ENCODE assay signal across 9 cellular contexts in the genomic region with DNA sequence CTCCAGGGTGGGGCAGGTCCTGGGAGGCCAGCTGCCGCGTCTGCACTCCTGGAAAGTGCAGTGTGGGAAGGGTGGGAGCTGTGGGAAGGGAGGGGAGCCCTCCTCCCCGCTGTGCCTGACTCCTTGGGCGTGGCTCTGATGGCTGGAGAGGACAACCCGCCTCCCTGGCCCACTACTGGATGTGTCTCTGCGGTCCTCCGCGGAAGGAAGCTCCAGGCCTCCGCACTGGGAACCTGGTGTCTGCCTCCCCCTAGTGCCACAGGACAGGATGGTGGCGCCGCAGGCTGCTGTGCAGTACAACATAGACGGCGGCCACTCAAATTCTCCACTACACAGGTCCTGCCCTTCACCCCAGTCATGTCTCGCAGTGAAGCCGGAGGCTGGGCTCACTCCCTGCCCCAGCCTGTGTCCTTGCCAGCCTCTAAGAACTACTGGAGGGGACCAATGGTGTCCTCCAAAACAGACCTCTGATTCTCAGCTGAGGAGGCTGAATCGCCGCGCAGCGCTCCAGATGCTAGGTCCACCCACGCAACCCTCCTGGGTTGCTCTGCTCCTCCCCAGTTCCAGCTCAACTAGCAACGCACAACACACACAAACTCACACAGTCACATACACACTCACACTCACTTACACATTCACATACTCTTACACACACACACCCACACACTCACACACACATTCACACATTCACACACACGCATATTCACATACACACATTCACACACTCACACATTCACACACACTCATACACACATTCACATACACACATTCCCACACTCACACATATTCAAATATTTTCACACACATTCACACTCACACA. TPM values are rescaled to one million over a fixed set of nuclear protein-coding genes. Genes with fewer than 3 reads are reported as not detected.
A peak's percentile ranks its signal among the peaks of the same experiment; 100 is the strongest.
DNase-seq lines count a peak whose midpoint lies in the region; ATAC-seq, FAIRE-seq and TF ChIP-seq lines count a peak whose summit lies in the region.
"Had no signal": no experiment of that assay in that cellular context is flagged by ENCODE, and none has a peak within 500 bp of the region (broad histone marks: within the 10 kb centered on the region; RNA-seq: fewer than 3 reads in every experiment).

No MANE protein-coding gene starts in this region.

- no peak overlapping the region for H3K4me3 Mint-ChIP-seq in brain
- peak overlapping the region; percentile 1 for H3K4me3 Mint-ChIP-seq in stimulated activated effector memory CD8-positive, alpha-beta T cell treated with anti-CD3 and anti-CD28 coated beads, Interleukin-12 subunit alpha, Interleukin-12 subunit beta, amount 100 ng/mL, for 72 hours

- H4K20me1 ChIP-seq in Loucy (ENCODE audit: insufficient read depth, low read length, poor library complexity, severe bottlenecking) (no peaks in the 10 kb centered on the region), OCI-LY7 (ENCODE audit: insufficient read depth, low read length) (no peaks in the 10 kb centered on the region)

- peaks cover 0 to 3% (median 0%) of the 10 kb centered on the region in 5 experiments for H3K9me3 Mint-ChIP-seq in brain
- no peaks in the 10 kb centered on the region for H3K9me3 Mint-ChIP-seq in stimulated activated effector memory CD8-positive, alpha-beta T cell treated with anti-CD3 and anti-CD28 coated beads, Interleukin-12 subunit alpha, Interleukin-12 subunit beta, amount 100 ng/mL, for 72 hours
- H3K9me3 Mint-ChIP-seq: CD8-positive, alpha-beta memory T cell had no signal

- H3K9me2 ChIP-seq in Loucy (replicated peaks; ENCODE audit: low read depth, low read length) (no peaks in the 10 kb centered on the region), OCI-LY7 (ENCODE audit: insufficient read depth, low read length) (no peaks in the 10 kb centered on the region)

- H3K4me2 ChIP-seq in Loucy (ENCODE audit: low read depth, low read length, poor library complexity, severe bottlenecking), result no peak overlapping the region
- no peak overlapping the region for H3K4me2 ChIP-seq in OCI-LY7 (ENCODE audit: low read length)

- no peak overlapping the region for H3K9ac ChIP-seq in Loucy (ENCODE audit: low read depth, low read length, poor library complexity, severe bottlenecking)
- peak overlapping the region in 1 of 2 donors; percentile 40 for H3K9ac ChIP-seq in kidney (ENCODE audit: low read length in 2 of 2)

- H3K27me3 Mint-ChIP-seq in brain, result no peaks in the 10 kb centered on the region

- POLR2A ChIA-PET in OCI-LY7 (lab: Charles Lee), result interaction anchor here (0.6 to 2.5 kb wide), 2 partner anchors 8 to 719 kb away, joined by 7 to 8 read pairs; no protein-coding TSS in a partner anchor

- H3F3A ChIP-seq in Loucy (ENCODE audit: low read depth), result no peaks in the 10 kb centered on the region

- CTCF ChIA-PET in OCI-LY7 (lab: Charles Lee; ENCODE audit: unreplicated experiment), result no interaction called here

- H3K4me1 ChIP-seq in Loucy (ENCODE audit: insufficient read depth, low read length, poor library complexity, severe bottlenecking), result peaks cover 4% of the 10 kb centered on the region
- H3K4me1 ChIP-seq in kidney (ENCODE audit: control insufficient read depth in 1 of 2, insufficient read depth in 1 of 2, low read depth in 1 of 2, low read length in 2 of 2), result peaks cover 4 to 7% of the 10 kb centered on the region in 2 donors
- peaks cover 1% of the 10 kb centered on the region for H3K4me1 ChIP-seq in OCI-LY7 (ENCODE audit: insufficient read depth, low read length, poor library complexity, severe bottlenecking)

- TF ChIP-seq CTCF in Loucy (conservative IDR thresholded peaks at IDR 0.05; ENCODE audit: low read length), result peak; percentile 48
- TF ChIP-seq CTCF in brain (conservative IDR thresholded peaks at IDR 0.05), result peak; percentile 82 to 92
- TF ChIP-seq CTCF in kidney (IDR thresholded peaks at IDR 0.05; ENCODE audit: borderline replicate concordance, extremely low read depth, insufficient read depth), result peak; percentile 47
- TF ChIP-seq CTCF in OCI-LY7 (conservative IDR thresholded peaks at IDR 0.05; ENCODE audit: low read length), result no peak

- in situ Hi-C loops in SK-MEL-5 (cut with HindIII; ENCODE audit: low pct_unique_long_range_greater_than_20kb, low sequenced_read_pairs), result loop anchor here (25.0 kb wide), 1 partner anchor 128 kb away; a partner anchor contains a TSS

- intact Hi-C loops in kidney (cut with DNase I), result no loop called here
- intact Hi-C loops in OCI-LY7 (cut with micrococcal nuclease; ENCODE audit: unreplicated experiment), result loop anchor here (10.0 kb wide), 2 partner anchors 135 to 365 kb away; a partner anchor contains a TSS

- peak; percentile 87 for ATAC-seq in stimulated activated effector memory CD8-positive, alpha-beta T cell treated with anti-CD3 and anti-CD28 coated beads, Interleukin-12 subunit alpha, Interleukin-12 subunit beta, amount 100 ng/mL, for 72 hours

- BruUV-seq in OCI-LY7 (replicated peaks; lab: Mats Ljungman, UMichigan), result no TSS peak

- H3K36me3 ChIP-seq in Loucy (ENCODE audit: insufficient read depth, low read length) (no peaks in the 10 kb centered on the region), kidney (ENCODE audit: control insufficient read depth in 1 of 2, insufficient read depth in 2 of 2, low read length in 2 of 2) (no peaks in the 10 kb centered on the region), OCI-LY7 (ENCODE audit: insufficient read depth, low read length) (no peaks in the 10 kb centered on the region)

- H3K4me3 ChIP-seq in Loucy (ENCODE audit: low read length, poor library complexity, severe bottlenecking) (no peak overlapping the region), kidney (ENCODE audit: low read length in 2 of 2) (no peak overlapping the region), OCI-LY7 (ENCODE audit: low read depth, low read length, poor library complexity, severe bottlenecking) (no peak overlapping the region)

- FAIRE-seq in kidney (lab: Jason Lieb, UNC), result no peak

- H3K79me2 ChIP-seq in Loucy (ENCODE audit: insufficient read depth, low read length) (no peaks in the 10 kb centered on the region), OCI-LY7 (ENCODE audit: insufficient read depth, low read depth, low read length) (no peaks in the 10 kb centered on the region)

- no peak overlapping the region for H3K27ac ChIP-seq in kidney (ENCODE audit: low read depth in 2 of 2, low read length in 2 of 2)
- H3K27ac ChIP-seq in OCI-LY7 (ENCODE audit: low read depth, low read length, poor library complexity, severe bottlenecking), result no peak overlapping the region

- no peaks in the 10 kb centered on the region for H3K9me3 ChIP-seq in Loucy (ENCODE audit: insufficient read depth, low read depth, low read length)
- no peaks in the 10 kb centered on the region for H3K9me3 ChIP-seq in kidney (ENCODE audit: control insufficient read depth in 1 of 2, low read length in 2 of 2)
- no peaks in the 10 kb centered on the region for H3K9me3 ChIP-seq in OCI-LY7 (ENCODE audit: low read length)

- peaks cover 61% of the 10 kb centered on the region for H3K4me1 Mint-ChIP-seq in brain
- H3K4me1 Mint-ChIP-seq in stimulated activated effector memory CD8-positive, alpha-beta T cell treated with anti-CD3 and anti-CD28 coated beads, Interleukin-12 subunit alpha, Interleukin-12 subunit beta, amount 100 ng/mL, for 72 hours, result peaks cover 61% of the 10 kb centered on the region

- H3K36me3 Mint-ChIP-seq in brain, result no peaks in the 10 kb centered on the region
- peaks cover 6% of the 10 kb centered on the region for H3K36me3 Mint-ChIP-seq in stimulated activated effector memory CD8-positive, alpha-beta T cell treated with anti-CD3 and anti-CD28 coated beads, Interleukin-12 subunit alpha, Interleukin-12 subunit beta, amount 100 ng/mL, for 72 hours
- H3K36me3 Mint-ChIP-seq: CD8-positive, alpha-beta memory T cell had no signal

- DNase-seq in NCI-H1436 (lab: John Stamatoyannopoulos, UW) (peak; percentile 75), NCI-H1436 treated with DMSO at 0.1 percent for 48 hours (lab: John Stamatoyannopoulos, UW) (no peak), SK-MEL-5 (ENCODE audit: low read depth, low spot score) (peak; percentile 51), kidney (peak; percentile 91), OCI-LY7 (ENCODE audit: low spot score) (no peak)
- peak in 1 of 2 donors; percentile 65 for DNase-seq in stimulated activated effector memory CD8-positive, alpha-beta T cell treated with anti-CD3 and anti-CD28 coated beads, Interleukin-12 subunit alpha, Interleukin-12 subunit beta, amount 100 ng/mL, for 72 hours (ENCODE audit: low spot score in 2 of 2)

- no peak overlapping the region for H2AFZ ChIP-seq in Loucy (ENCODE audit: low read length)
- no peak overlapping the region for H2AFZ ChIP-seq in OCI-LY7 (ENCODE audit: low read length)

- H3K27ac Mint-ChIP-seq in brain, result peak overlapping the region; percentile 15 to 63 (median 29)
- H3K27ac Mint-ChIP-seq in stimulated activated effector memory CD8-positive, alpha-beta T cell treated with anti-CD3 and anti-CD28 coated beads, Interleukin-12 subunit alpha, Interleukin-12 subunit beta, amount 100 ng/mL, for 72 hours, result peak overlapping the region; percentile 8

- no peaks in the 10 kb centered on the region for H3K27me3 ChIP-seq in Loucy (ENCODE audit: insufficient read depth, low read length, poor library complexity, severe bottlenecking)

RNA-seq across cellular contexts. Expression of a gene that starts 12.4 kb away (rescaled TPM):
- total RNA-seq in SK-MEL-5 (2014; rRNA removed; shearing (Covaris generic)), result not detected in 2 replicates
- not detected in 2 replicates for polyA plus RNA-seq in SK-MEL-5 (2015; cell fraction: cytosol; rRNA removed)
- polyA plus RNA-seq in SK-MEL-5 (2015; cell fraction: nucleus; rRNA removed), result not detected in 2 replicates
- polyA plus RNA-seq in brain (ENCODE audit: insufficient read depth, low read depth, low replicate concordance) (9.6 TPM), kidney (ENCODE audit: insufficient read depth, low read depth, low replicate concordance) (0.95 TPM)
- total RNA-seq in kidney (17.3 TPM), OCI-LY7 (2022) (not detected in 2 replicates)
- total RNA-seq in OCI-LY7 (2014; rRNA removed; shearing (Covaris generic)), result not detected in 2 replicates
- polyA plus RNA-seq: CD8-positive, alpha-beta memory T cell had no signal

RNA-seq across cellular contexts. Expression of a gene that starts 15.1 kb away (rescaled TPM):
- not detected in 2 replicates for total RNA-seq in SK-MEL-5 (2014; rRNA removed; shearing (Covaris generic))
- not detected in 2 replicates for polyA plus RNA-seq in SK-MEL-5 (2015; cell fraction: cytosol; rRNA removed)
- not detected in 2 replicates for polyA plus RNA-seq in SK-MEL-5 (2015; cell fraction: nucleus; rRNA removed)
- polyA plus RNA-seq in brain (ENCODE audit: insufficient read depth, low read depth, low replicate concordance), result 0.63 TPM
- total RNA-seq in kidney, result 2,527 TPM
- polyA plus RNA-seq in kidney (ENCODE audit: insufficient read depth, low read depth, low replicate concordance), result 9,664 TPM
- total RNA-seq in OCI-LY7 (2014; rRNA removed; shearing (Covaris generic)), result not detected in 2 replicates
- not detected in 2 replicates for total RNA-seq in OCI-LY7 (2022)

Comparison
In these comparisons a context has a peak if more than half of its experiments do, and no peak if none do; other contexts are left out.
1. DNase-seq: peak in NCI-H1436 (single experiment), SK-MEL-5 (single experiment) and kidney (single experiment); none in NCI-H1436 treated with DMSO at 0.1 percent for 48 hours (single experiment) and OCI-LY7 (single experiment).
2. RNA of a gene that starts 12.4 kb away (total RNA-seq): 17.3 TPM in kidney (single experiment); not detected in SK-MEL-5 and not detected in OCI-LY7; every median in the first group is over 10 times any median in the second.
3. RNA of a gene that starts 15.1 kb away (total RNA-seq): 2,527 TPM in kidney (single experiment); not detected in SK-MEL-5 and not detected in OCI-LY7; every median in the first group is over 1,000 times any median in the second.